In the genomic region with DNA sequence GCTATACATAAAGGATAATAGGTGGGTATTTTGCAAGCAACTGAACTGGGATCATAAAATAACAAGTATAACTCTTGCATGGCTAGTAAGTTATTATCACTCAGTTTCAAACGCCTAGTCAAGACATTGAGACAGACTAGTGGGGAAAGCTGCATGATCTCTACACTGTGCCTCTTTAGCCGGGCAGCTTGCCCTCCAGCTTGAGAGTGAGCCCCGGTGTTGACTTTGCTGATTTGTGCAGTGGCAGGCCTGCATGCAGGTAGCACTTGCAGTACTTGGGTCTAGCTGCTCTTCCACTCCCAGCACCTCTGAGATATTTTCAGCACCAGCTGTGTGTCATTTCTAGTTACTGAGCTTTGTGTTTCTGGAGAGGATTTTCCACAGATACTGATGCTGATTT, we compare ENCODE assay signal across 22 cellular contexts.
DNase-seq lines count a peak whose midpoint lies in the region; ATAC-seq, FAIRE-seq and TF ChIP-seq lines count a peak whose summit lies in the region.
"Had no signal": no experiment of that assay in that cellular context is flagged by ENCODE, and none has a peak within 500 bp of the region (broad histone marks: within the 10 kb centered on the region; RNA-seq: fewer than 3 reads in every experiment).

No MANE protein-coding gene starts in this region.

- H3K4me1 Mint-ChIP-seq in GM23338: peaks cover 27% of the 10 kb centered on the region
- peaks cover 6% of the 10 kb centered on the region for H3K4me1 Mint-ChIP-seq in neural crest cell
- H3K4me1 Mint-ChIP-seq: B cell, CD14-positive monocyte had no signal

- no peak overlapping the region for H3K4me3 Mint-ChIP-seq in GM23338
- no peak overlapping the region for H3K4me3 Mint-ChIP-seq in neural crest cell
- H3K4me3 Mint-ChIP-seq: B cell, CD14-positive monocyte had no signal

- H3K36me3 Mint-ChIP-seq in GM23338 (ENCODE audit: low read depth): peaks cover 63% of the 10 kb centered on the region
- peaks cover 22% of the 10 kb centered on the region for H3K36me3 Mint-ChIP-seq in neural crest cell (ENCODE audit: low read depth)

- H3K36me3 ChIP-seq in GM23338 (ENCODE audit: insufficient read depth) (0 out of 2 replicates have a peak, but pooled peaks cover 6% of the 10 kb centered on the region), bronchial epithelial cell (ENCODE audit: control insufficient read depth, insufficient read depth, low read length) (peaks cover 16% of the 10 kb centered on the region), heart right ventricle (peaks cover 0 to 100% (median 24%) of the 10 kb centered on the region in 9 donors)

- no peaks in the 10 kb centered on the region for H3F3A ChIP-seq in GM23338 (replicated peaks; ENCODE audit: low read depth)

- TF ChIP-seq CTCF in GM23338 (conservative IDR thresholded peaks at IDR 0.05; ENCODE audit: low read depth in 2 of 2) (no peak), bronchial epithelial cell (IDR thresholded peaks at IDR 0.05; ENCODE audit: insufficient read depth, low read length, severe bottlenecking) (no peak), heart right ventricle (IDR thresholded peaks at IDR 0.05) (no peak), neural crest cell (conservative IDR thresholded peaks at IDR 0.05) (no peak)

- DNase-seq in GM23338 (ENCODE audit: low spot score): no peak
- DNase-seq in bronchial epithelial cell (ENCODE audit: low read depth): no peak
- DNase-seq in heart right ventricle: no peak
- DNase-seq in neural crest cell (ENCODE audit: low read depth, low spot score): no peak
- no peak for DNase-seq in posterior vena cava (ENCODE audit: low spot score)
- DNase-seq in NAMALWA (ENCODE audit: low spot score): no peak
- DNase-seq in NK-92 (lab: John Stamatoyannopoulos, UW; ENCODE audit: unreplicated experiment): no peak
- DNase-seq: GDM1, Karpas-422, MV-4-11, NCI-H1694, NCI-H2081 treated with DMSO at 0.1 percent for 48 hours, NCI-H2171 treated with DMSO at 0.1 percent for 48 hours, NCI-H446 treated with DMSO at 0.1 percent for 48 hours, NCI-H526 treated with DMSO at 0.1 percent for 48 hours, Peyer's patch had no signal

- ATAC-seq in GM23338 (peak; percentile 25; the same call in 1 of the 3 replicates), heart right ventricle (peak in 6 of 8 donors; percentile 47 to 73 (median 68))
- ATAC-seq: A549 had no signal

- H3K4me3 ChIP-seq in GM23338: no peak overlapping the region
- no peak overlapping the region for H3K4me3 ChIP-seq in bronchial epithelial cell (ENCODE audit: low read depth, low read length)
- H3K4me3 ChIP-seq in heart right ventricle: no peak overlapping the region
- H3K4me3 ChIP-seq: A549, Peyer's patch, SJSA1 had no signal

- intact Hi-C loops in heart right ventricle (cut with DNase I): no loop called here
- intact Hi-C loops in posterior vena cava (cut with DNase I): no loop called here

- peaks cover 1% of the 10 kb centered on the region for H3K27me3 Mint-ChIP-seq in GM23338 (ENCODE audit: insufficient read depth, low read depth, poor library complexity)
- H3K27me3 Mint-ChIP-seq in neural crest cell (ENCODE audit: low read depth): no peaks in the 10 kb centered on the region
- H3K27me3 Mint-ChIP-seq: B cell had no signal

- H3K9me2 ChIP-seq in GM23338 (ENCODE audit: insufficient read depth): no peaks in the 10 kb centered on the region

- H3K27me3 ChIP-seq in GM23338 (ENCODE audit: insufficient read depth) (no peaks in the 10 kb centered on the region), bronchial epithelial cell (ENCODE audit: control insufficient read depth, insufficient read depth, low read length) (no peaks in the 10 kb centered on the region), heart right ventricle (no peaks in the 10 kb centered on the region)
- H3K27me3 ChIP-seq: Peyer's patch, SJSA1 had no signal

- FAIRE-seq in bronchial epithelial cell (lab: Jason Lieb, UNC): peak; percentile 23
- FAIRE-seq: A549, GM18507, H1 had no signal

- H3K27ac ChIP-seq in GM23338 (ENCODE audit: low read depth) (peak overlapping the region; percentile 12; the same call in 1 of the 2 replicates), heart right ventricle (peak overlapping the region in 5 of 10 donors; percentile 8 to 64 (median 43))
- H3K27ac ChIP-seq: A549, Peyer's patch, SJSA1 had no signal

- H3K27ac Mint-ChIP-seq in GM23338: peak overlapping the region; percentile 84
- peak overlapping the region; percentile 66 for H3K27ac Mint-ChIP-seq in neural crest cell (ENCODE audit: unreplicated experiment)
- H3K27ac Mint-ChIP-seq: B cell had no signal

- H3K4me1 ChIP-seq in GM23338 (ENCODE audit: insufficient read depth) (peaks cover 17% of the 10 kb centered on the region), heart right ventricle (peaks cover 0 to 22% (median 5%) of the 10 kb centered on the region in 9 donors)
- H3K4me1 ChIP-seq: A549, Peyer's patch, SJSA1 had no signal

- 53 to 72% methylated on average over 3 of the region's 3 CpGs for WGBS in heart right ventricle, 2 donors

- H3K79me2 ChIP-seq in GM23338 (replicated peaks; ENCODE audit: insufficient read depth): no peaks in the 10 kb centered on the region

- H2AFZ ChIP-seq in GM23338: no peak overlapping the region

- no peaks in the 10 kb centered on the region for H4K20me1 ChIP-seq in GM23338 (replicated peaks; ENCODE audit: insufficient read depth)

- peak overlapping the region; percentile 55; the same call in 1 of the 2 replicates for H3K4me2 ChIP-seq in GM23338
- H3K4me2 ChIP-seq: A549 had no signal

- H3K9me3 Mint-ChIP-seq in GM23338 (no peaks in the 10 kb centered on the region), neural crest cell (no peaks in the 10 kb centered on the region)
- H3K9me3 Mint-ChIP-seq: CD14-positive monocyte had no signal

- H3K9me3 ChIP-seq in heart right ventricle: no peaks in the 10 kb centered on the region
- H3K9me3 ChIP-seq: A549, Peyer's patch, SJSA1 had no signal

TF ChIP-seq in GM23338, 12 proteins besides CTCF, POLR2A, EP300 and RAD21:
- TF ChIP-seq EZH2 (IDR thresholded peaks at IDR 0.05; ENCODE audit: low read depth, unreplicated experiment): no peak
- TF ChIP-seq, protein P1, sequence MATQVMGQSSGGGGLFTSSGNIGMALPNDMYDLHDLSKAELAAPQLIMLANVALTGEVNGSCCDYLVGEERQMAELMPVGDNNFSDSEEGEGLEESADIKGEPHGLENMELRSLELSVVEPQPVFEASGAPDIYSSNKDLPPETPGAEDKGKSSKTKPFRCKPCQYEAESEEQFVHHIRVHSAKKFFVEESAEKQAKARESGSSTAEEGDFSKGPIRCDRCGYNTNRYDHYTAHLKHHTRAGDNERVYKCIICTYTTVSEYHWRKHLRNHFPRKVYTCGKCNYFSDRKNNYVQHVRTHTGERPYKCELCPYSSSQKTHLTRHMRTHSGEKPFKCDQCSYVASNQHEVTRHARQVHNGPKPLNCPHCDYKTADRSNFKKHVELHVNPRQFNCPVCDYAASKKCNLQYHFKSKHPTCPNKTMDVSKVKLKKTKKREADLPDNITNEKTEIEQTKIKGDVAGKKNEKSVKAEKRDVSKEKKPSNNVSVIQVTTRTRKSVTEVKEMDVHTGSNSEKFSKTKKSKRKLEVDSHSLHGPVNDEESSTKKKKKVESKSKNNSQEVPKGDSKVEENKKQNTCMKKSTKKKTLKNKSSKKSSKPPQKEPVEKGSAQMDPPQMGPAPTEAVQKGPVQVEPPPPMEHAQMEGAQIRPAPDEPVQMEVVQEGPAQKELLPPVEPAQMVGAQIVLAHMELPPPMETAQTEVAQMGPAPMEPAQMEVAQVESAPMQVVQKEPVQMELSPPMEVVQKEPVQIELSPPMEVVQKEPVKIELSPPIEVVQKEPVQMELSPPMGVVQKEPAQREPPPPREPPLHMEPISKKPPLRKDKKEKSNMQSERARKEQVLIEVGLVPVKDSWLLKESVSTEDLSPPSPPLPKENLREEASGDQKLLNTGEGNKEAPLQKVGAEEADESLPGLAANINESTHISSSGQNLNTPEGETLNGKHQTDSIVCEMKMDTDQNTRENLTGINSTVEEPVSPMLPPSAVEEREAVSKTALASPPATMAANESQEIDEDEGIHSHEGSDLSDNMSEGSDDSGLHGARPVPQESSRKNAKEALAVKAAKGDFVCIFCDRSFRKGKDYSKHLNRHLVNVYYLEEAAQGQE (IDR thresholded peaks at IDR 0.05; ENCODE audit: unreplicated experiment): no peak
- TF ChIP-seq ZNF114 (CRISPR knock-in tag; IDR thresholded peaks at IDR 0.05): no peak
- no peak for TF ChIP-seq ZNF331 (CRISPR knock-in tag; IDR thresholded peaks at IDR 0.05; ENCODE audit: low read depth)
- TF ChIP-seq NANOG (IDR thresholded peaks at IDR 0.05; ENCODE audit: borderline replicate concordance): no peak
- TF ChIP-seq EZH2phosphoT487 (IDR thresholded peaks at IDR 0.05; ENCODE audit: unreplicated experiment): no peak
- no peak for TF ChIP-seq CREB1 (CRISPR knock-in tag; IDR thresholded peaks at IDR 0.05; ENCODE audit: low read depth)
- TF ChIP-seq STAT1 (IDR thresholded peaks at IDR 0.05; ENCODE audit: unreplicated experiment): no peak
- TF ChIP-seq POLR2AphosphoS5 (IDR thresholded peaks at IDR 0.05; ENCODE audit: low read depth): no peak
- no peak for TF ChIP-seq JUNB (IDR thresholded peaks at IDR 0.05; ENCODE audit: unreplicated experiment)
